15 cellular contexts compared by ENCODE assay signal in genomic region chr6:81787313-81788068, GRCh38. TPM values are rescaled to one million over a fixed set of nuclear protein-coding genes. Genes with fewer than 3 reads are reported as not detected.
DNase-seq lines count a peak whose midpoint lies in the region; ATAC-seq and TF ChIP-seq lines count a peak whose summit lies in the region.
"Had no signal": no experiment of that assay in that cellular context is flagged by ENCODE, and none has a peak within 500 bp of the region (broad histone marks: within the 10 kb centered on the region; RNA-seq: fewer than 3 reads in every experiment).

No MANE protein-coding gene starts in this region.

- H3K79me2 ChIP-seq in PC-3 (ENCODE audit: low read length) = no peaks in the 10 kb centered on the region

- H3K4me3 Mint-ChIP-seq in osteocyte (ENCODE audit: unreplicated experiment) (no peak overlapping the region), T-helper 17 cell (no peak overlapping the region)
- no peak overlapping the region for H3K4me3 Mint-ChIP-seq in stimulated activated naive B cell treated with anti-CD40 and anti-IgM and Interleukin-4, amounts not matched to agents 10 μg/mL and 1 μg/mL and 100 μg/mL, for 72 hours
- H3K4me3 Mint-ChIP-seq: activated CD4-positive, alpha-beta T cell treated with anti-CD3 and anti-CD28 coated beads for 36 hours; CD4-positive, alpha-beta T cell; H9; stimulated activated naive CD8-positive, alpha-beta T cell treated with anti-CD3 and anti-CD28 coated beads, Interleukin-15, Interleukin-2, amounts not matched to agents 100 ng/mL and 50 ng/mL, for 24 hours had no signal

- BruUV-seq in PC-3 (replicated peaks; lab: Mats Ljungman, UMichigan) = no TSS peak

- no peaks in the 10 kb centered on the region for H3K9me3 Mint-ChIP-seq in osteocyte (ENCODE audit: unreplicated experiment)
- H3K9me3 Mint-ChIP-seq in stimulated activated naive B cell treated with anti-CD40 and anti-IgM and Interleukin-4, amounts not matched to agents 10 μg/mL and 1 μg/mL and 100 μg/mL, for 72 hours = peaks cover 0 to under 1% of the 10 kb centered on the region in 2 donors
- H3K9me3 Mint-ChIP-seq: CD4-positive, alpha-beta T cell; H9; stimulated activated naive CD8-positive, alpha-beta T cell treated with anti-CD3 and anti-CD28 coated beads, Interleukin-15, Interleukin-2, amounts not matched to agents 100 ng/mL and 50 ng/mL, for 24 hours had no signal

- TF ChIP-seq CTCF in PC-3 (conservative IDR thresholded peaks at IDR 0.05; ENCODE audit: low read depth, low read length) (no peak), epithelial cell of esophagus (IDR thresholded peaks at IDR 0.05; ENCODE audit: insufficient read depth, low read depth, low read length, missing control alignments) (no peak), osteocyte (IDR thresholded peaks at IDR 0.05) (no peak)

- H3K4me1 ChIP-seq in PC-3 (ENCODE audit: insufficient read depth, low read length) = peaks cover 34% of the 10 kb centered on the region

- H3F3A ChIP-seq in PC-3 (ENCODE audit: low read length, unreplicated experiment) = no peaks in the 10 kb centered on the region

- H4K20me1 ChIP-seq in PC-3 (ENCODE audit: low read length) = no peaks in the 10 kb centered on the region

- peak overlapping the region; percentile 63 for H3K9ac ChIP-seq in PC-3 (ENCODE audit: low read length)

- DNase-seq in ELR (ENCODE audit: low read depth) = peak; percentile 27
- peak; percentile 56 for DNase-seq in PC-3
- peak; percentile 7 for DNase-seq in epithelial cell of esophagus (ENCODE audit: low read depth)
- no peak for DNase-seq in osteocyte (ENCODE audit: extremely low spot score, unreplicated experiment)
- no peak for DNase-seq in T-helper 17 cell
- no peak for DNase-seq in stimulated activated naive B cell treated with anti-CD40 and anti-IgM and Interleukin-4, amounts not matched to agents 10 μg/mL and 1 μg/mL and 100 μg/mL, for 72 hours
- no peak for DNase-seq in activated gamma-delta T cell (lab: John Stamatoyannopoulos, UW)
- no peak for DNase-seq in caudate nucleus (lab: John Stamatoyannopoulos, UW)
- DNase-seq: activated CD4-positive, alpha-beta T cell treated with anti-CD3 and anti-CD28 coated beads for 36 hours; CD4-positive, alpha-beta T cell; H9; left ventricle myocardium inferior; occipital lobe; stimulated activated CD4-positive, alpha-beta T cell treated with anti-CD3 and anti-CD28 coated beads, Interleukin-4, amount 100 ng/mL, for 1 hour had no signal

- peaks cover 15% of the 10 kb centered on the region for H3K4me1 Mint-ChIP-seq in osteocyte (ENCODE audit: unreplicated experiment)
- H3K4me1 Mint-ChIP-seq in T-helper 17 cell = peaks cover 4% of the 10 kb centered on the region
- no peaks in the 10 kb centered on the region for H3K4me1 Mint-ChIP-seq in stimulated activated naive B cell treated with anti-CD40 and anti-IgM and Interleukin-4, amounts not matched to agents 10 μg/mL and 1 μg/mL and 100 μg/mL, for 72 hours
- H3K4me1 Mint-ChIP-seq: activated CD4-positive, alpha-beta T cell treated with anti-CD3 and anti-CD28 coated beads for 36 hours had no signal

- H3K9me3 ChIP-seq in PC-3 (ENCODE audit: low read length) (no peaks in the 10 kb centered on the region), T-helper 17 cell (ENCODE audit: control insufficient read depth, low read length, poor library complexity, severe bottlenecking) (no peaks in the 10 kb centered on the region)
- H3K9me3 ChIP-seq: left ventricle myocardium inferior had no signal

- no peaks in the 10 kb centered on the region for H3K36me3 ChIP-seq in PC-3 (ENCODE audit: low read depth, low read length)
- H3K36me3 ChIP-seq: left ventricle myocardium inferior had no signal

- intact Hi-C loops in PC-3 (cut with micrococcal nuclease) = loop anchor here (10.0 kb wide), 1 partner anchor 77 kb away; no protein-coding TSS in a partner anchor

- peak overlapping the region; percentile 93 for H3K27ac ChIP-seq in PC-3 (ENCODE audit: low read length)
- no peak overlapping the region for H3K27ac ChIP-seq in caudate nucleus (ENCODE audit: low read depth, low read length)
- H3K27ac ChIP-seq: left ventricle myocardium inferior had no signal

- no peaks in the 10 kb centered on the region for H3K9me2 ChIP-seq in PC-3 (replicated peaks; ENCODE audit: low read length)

- H3K4me3 ChIP-seq in PC-3 (ENCODE audit: low read length) (peak overlapping the region; percentile 10; the same call in 1 of the 2 replicates), epithelial cell of esophagus (ENCODE audit: low read length) (no peak overlapping the region)
- H3K4me3 ChIP-seq: left ventricle myocardium inferior had no signal

- H3K27ac Mint-ChIP-seq in osteocyte (ENCODE audit: unreplicated experiment) = peak overlapping the region; percentile 32
- H3K27ac Mint-ChIP-seq in T-helper 17 cell = no peak overlapping the region
- H3K27ac Mint-ChIP-seq in stimulated activated naive B cell treated with anti-CD40 and anti-IgM and Interleukin-4, amounts not matched to agents 10 μg/mL and 1 μg/mL and 100 μg/mL, for 72 hours = no peak overlapping the region
- H3K27ac Mint-ChIP-seq: activated CD4-positive, alpha-beta T cell treated with anti-CD3 and anti-CD28 coated beads for 36 hours; CD4-positive, alpha-beta T cell; H9; stimulated activated naive CD8-positive, alpha-beta T cell treated with anti-CD3 and anti-CD28 coated beads, Interleukin-15, Interleukin-2, amounts not matched to agents 100 ng/mL and 50 ng/mL, for 24 hours had no signal

- no peaks in the 10 kb centered on the region for H3K27me3 ChIP-seq in PC-3 (ENCODE audit: low read length)

- POLR2A ChIA-PET in PC-3 (lab: Charles Lee; ENCODE audit: unreplicated experiment) = no interaction called here

- H3K27me3 Mint-ChIP-seq in osteocyte (ENCODE audit: unreplicated experiment) (no peaks in the 10 kb centered on the region), T-helper 17 cell (no peaks in the 10 kb centered on the region)
- H3K27me3 Mint-ChIP-seq in stimulated activated naive B cell treated with anti-CD40 and anti-IgM and Interleukin-4, amounts not matched to agents 10 μg/mL and 1 μg/mL and 100 μg/mL, for 72 hours = no peaks in the 10 kb centered on the region
- H3K27me3 Mint-ChIP-seq: activated CD4-positive, alpha-beta T cell treated with anti-CD3 and anti-CD28 coated beads for 36 hours; CD4-positive, alpha-beta T cell had no signal

- CTCF ChIA-PET in PC-3 (lab: Charles Lee) = no interaction called here

- H3K4me2 ChIP-seq in PC-3 (ENCODE audit: low read length) = peak overlapping the region; percentile 75

- peak overlapping the region; percentile 39; the same call in 1 of the 2 replicates for H2AFZ ChIP-seq in PC-3 (ENCODE audit: low read length)

- ATAC-seq in PC-3 (peak; percentile 68), T-helper 17 cell (no peak)
- no peak for ATAC-seq in stimulated activated naive B cell treated with anti-CD40 and anti-IgM and Interleukin-4, amounts not matched to agents 10 μg/mL and 1 μg/mL and 100 μg/mL, for 72 hours (replicated peaks)
- ATAC-seq: activated CD4-positive, alpha-beta T cell treated with anti-CD3 and anti-CD28 coated beads for 36 hours had no signal

- H3K36me3 Mint-ChIP-seq in osteocyte (ENCODE audit: unreplicated experiment) (no peaks in the 10 kb centered on the region), T-helper 17 cell (ENCODE audit: low read depth) (no peaks in the 10 kb centered on the region)
- H3K36me3 Mint-ChIP-seq in stimulated activated naive B cell treated with anti-CD40 and anti-IgM and Interleukin-4, amounts not matched to agents 10 μg/mL and 1 μg/mL and 100 μg/mL, for 72 hours = no peaks in the 10 kb centered on the region

RNA-seq across cellular contexts. Expression of gene TENT5A, which starts 35.0 kb away (rescaled TPM):
- 5.6 and 6.4 TPM in 2 replicates for total RNA-seq in PC-3 (2014; rRNA removed)
- 25.8 and 27.0 TPM in 2 replicates for total RNA-seq in osteocyte
- total RNA-seq in T-helper 17 cell = 1 to 10 TPM; 5.8 to 6.2 TPM

Comparison
In these comparisons a context has a peak if more than half of its experiments do, and no peak if none do; other contexts are left out.
1. DNase-seq: peak in ELR (single experiment), PC-3 (single experiment) and epithelial cell of esophagus (single experiment); none in osteocyte (single experiment), T-helper 17 cell (0 of 3), stimulated activated naive B cell treated with anti-CD40 and anti-IgM and Interleukin-4, amounts not matched to agents 10 μg/mL and 1 μg/mL and 100 μg/mL, for 72 hours (single experiment), activated gamma-delta T cell (single experiment) and caudate nucleus (0 of 61).